8 cellular contexts compared by ENCODE assay signal in genomic region chr9:130445268-130445983, GRCh38. TPM values are rescaled to one million over a fixed set of nuclear protein-coding genes. Genes with fewer than 3 reads are reported as not detected.
A peak's percentile ranks its signal among the peaks of the same experiment; 100 is the strongest.
DNase-seq lines count a peak whose midpoint lies in the region; ATAC-seq, FAIRE-seq and TF ChIP-seq lines count a peak whose summit lies in the region.

No MANE protein-coding gene starts in this region.

- no peak overlapping the region for H3K27ac Mint-ChIP-seq in CD8-positive, alpha-beta memory T cell
- H3K27ac Mint-ChIP-seq in naive thymus-derived CD4-positive, alpha-beta T cell: no peak overlapping the region

- H3K4me1 ChIP-seq in CD8-positive, alpha-beta memory T cell (ENCODE audit: insufficient read depth, low read length): no peaks in the 10 kb centered on the region
- peaks cover 7% of the 10 kb centered on the region for H3K4me1 ChIP-seq in endothelial cell of umbilical vein (ENCODE audit: control insufficient read depth, extremely low read depth, insufficient read depth, low read length)
- H3K4me1 ChIP-seq in naive thymus-derived CD4-positive, alpha-beta T cell (ENCODE audit: control insufficient read depth in 2 of 2, insufficient read depth in 2 of 2, low read length in 2 of 2): no peaks in the 10 kb centered on the region

- POLR2A ChIA-PET in CD8-positive, alpha-beta memory T cell (lab: Charles Lee): no interaction called here
- POLR2A ChIA-PET in endothelial cell of umbilical vein (lab: Charles Lee): no interaction called here
- POLR2A ChIA-PET in naive thymus-derived CD4-positive, alpha-beta T cell (lab: Charles Lee): no interaction called here

- H3K27me3 Mint-ChIP-seq in CD8-positive, alpha-beta memory T cell: peaks cover 25 to 58% of the 10 kb centered on the region in 2 donors
- peaks cover 26 to 55% (median 29%) of the 10 kb centered on the region in 5 donors for H3K27me3 Mint-ChIP-seq in naive thymus-derived CD4-positive, alpha-beta T cell

- TF ChIP-seq POLR2A in endothelial cell of umbilical vein (IDR thresholded peaks at IDR 0.05; ENCODE audit: low read depth, low read length): no peak

- H2AFZ ChIP-seq in endothelial cell of umbilical vein (ENCODE audit: low read depth, low read length): peak overlapping the region; percentile 27

- CTCF ChIA-PET in CD8-positive, alpha-beta memory T cell (lab: Charles Lee): no interaction called here
- CTCF ChIA-PET in endothelial cell of umbilical vein (lab: Charles Lee): no interaction called here
- CTCF ChIA-PET in naive thymus-derived CD4-positive, alpha-beta T cell (lab: Charles Lee): no interaction called here

- no peaks in the 10 kb centered on the region for H3K9me1 ChIP-seq in endothelial cell of umbilical vein (replicated peaks; ENCODE audit: control insufficient read depth, extremely low read depth, insufficient read depth, low read length)

- BruUV-seq in endothelial cell of umbilical vein (replicated peaks; lab: Mats Ljungman, UMichigan): no TSS peak

- dilution Hi-C loops in endothelial cell of umbilical vein (cut with MboI; ENCODE audit: extremely low pct_ligation_motif_present, low sequenced_read_pairs): no loop called here

- peak overlapping the region in 4 of 7 donors; percentile 43 to 70 (median 52) for H3K4me3 Mint-ChIP-seq in CD8-positive, alpha-beta memory T cell
- peak overlapping the region; percentile 29 to 75 (median 65) for H3K4me3 Mint-ChIP-seq in naive thymus-derived CD4-positive, alpha-beta T cell

- DNase-seq in CD8-positive, alpha-beta memory T cell: no peak
- DNase-seq in MV-4-11 (lab: John Stamatoyannopoulos, UW) (peak; percentile 46), endothelial cell of umbilical vein (ENCODE audit: low read depth, low spot score) (no peak), NCI-H1092 treated with DMSO at 0.1 percent for 48 hours (lab: John Stamatoyannopoulos, UW) (no peak)
- DNase-seq in naive thymus-derived CD4-positive, alpha-beta T cell: no peak
- no peak for DNase-seq in activated effector memory CD4-positive, alpha-beta T cell treated with Interleukin-2 at 50 U/mL for 16 hours

- no peaks in the 10 kb centered on the region for H3K36me3 ChIP-seq in CD8-positive, alpha-beta memory T cell (ENCODE audit: insufficient read depth, low read length)
- H3K36me3 ChIP-seq in endothelial cell of umbilical vein (ENCODE audit: control insufficient read depth in 2 of 2, extremely low read depth in 1 of 2, insufficient read depth in 2 of 2, low read length in 2 of 2): no peaks in the 10 kb centered on the region
- H3K36me3 ChIP-seq in naive thymus-derived CD4-positive, alpha-beta T cell (ENCODE audit: control insufficient read depth in 2 of 3, insufficient read depth in 3 of 3, low read length in 3 of 3): no peaks in the 10 kb centered on the region

- H3K27me3 ChIP-seq in CD8-positive, alpha-beta memory T cell (ENCODE audit: insufficient read depth, low read length, poor library complexity, severe bottlenecking): peaks cover 3% of the 10 kb centered on the region
- peaks cover 0 to 6% of the 10 kb centered on the region in 2 experiments for H3K27me3 ChIP-seq in endothelial cell of umbilical vein (ENCODE audit: control insufficient read depth in 2 of 2, insufficient read depth in 2 of 2, low read length in 2 of 2)
- no peaks in the 10 kb centered on the region for H3K27me3 ChIP-seq in naive thymus-derived CD4-positive, alpha-beta T cell (ENCODE audit: control insufficient read depth in 2 of 2, insufficient read depth in 2 of 2, low read length in 2 of 2)

- peaks cover 0 to 5% (median 2%) of the 10 kb centered on the region in 3 donors for H3K4me1 Mint-ChIP-seq in CD8-positive, alpha-beta memory T cell
- H3K4me1 Mint-ChIP-seq in naive thymus-derived CD4-positive, alpha-beta T cell: peaks cover 0 to 24% (median 3%) of the 10 kb centered on the region in 7 donors

- intact Hi-C loops in endothelial cell of umbilical vein (cut with micrococcal nuclease): no loop called here
- intact Hi-C loops in naive thymus-derived CD4-positive, alpha-beta T cell (cut with micrococcal nuclease): no loop called here

- no peak overlapping the region for H3K27ac ChIP-seq in CD8-positive, alpha-beta memory T cell (ENCODE audit: low read depth, low read length)
- H3K27ac ChIP-seq in endothelial cell of umbilical vein (ENCODE audit: insufficient read depth, low read depth, low read length): no peak overlapping the region
- H3K27ac ChIP-seq in naive thymus-derived CD4-positive, alpha-beta T cell (ENCODE audit: low read depth, low read length): no peak overlapping the region

- FAIRE-seq in endothelial cell of umbilical vein (lab: Jason Lieb, UNC): peak; percentile 42

- no peak overlapping the region for H3K9ac ChIP-seq in endothelial cell of umbilical vein (replicated peaks; ENCODE audit: extremely low read depth, insufficient read depth, low read length)

- no peaks in the 10 kb centered on the region for H3K9me3 ChIP-seq in CD8-positive, alpha-beta memory T cell (ENCODE audit: low read length)
- no peaks in the 10 kb centered on the region for H3K9me3 ChIP-seq in endothelial cell of umbilical vein (replicated peaks; ENCODE audit: control insufficient read depth, insufficient read depth, low read length)
- H3K9me3 ChIP-seq in naive thymus-derived CD4-positive, alpha-beta T cell (ENCODE audit: control insufficient read depth in 2 of 3, low read length in 3 of 3): peaks cover 0 to 11% (median 0%) of the 10 kb centered on the region in 3 experiments

- H3K4me2 ChIP-seq in endothelial cell of umbilical vein (ENCODE audit: insufficient read depth, low read length): peak overlapping the region; percentile 70

- H3K36me3 Mint-ChIP-seq in CD8-positive, alpha-beta memory T cell: peaks cover 0 to 15% (median 0%) of the 10 kb centered on the region in 3 donors
- peaks cover 0 to 11% (median 4%) of the 10 kb centered on the region in 5 donors for H3K36me3 Mint-ChIP-seq in naive thymus-derived CD4-positive, alpha-beta T cell

- ATAC-seq in naive thymus-derived CD4-positive, alpha-beta T cell: no peak
- no peak for ATAC-seq in HG03469 (IDR thresholded peaks at IDR 0.05; ENCODE audit: unreplicated experiment)
- no peak for ATAC-seq in GM21576 (IDR thresholded peaks at IDR 0.05; ENCODE audit: unreplicated experiment)

- H3K9me3 Mint-ChIP-seq in CD8-positive, alpha-beta memory T cell: peaks cover 10 to 14% (median 12%) of the 10 kb centered on the region in 5 donors
- peaks cover 0 to 17% (median 10%) of the 10 kb centered on the region in 11 donors for H3K9me3 Mint-ChIP-seq in naive thymus-derived CD4-positive, alpha-beta T cell

- H4K20me1 ChIP-seq in endothelial cell of umbilical vein (replicated peaks; ENCODE audit: control insufficient read depth, extremely low read depth, insufficient read depth, low read length): no peaks in the 10 kb centered on the region

- no peaks in the 10 kb centered on the region for H3K79me2 ChIP-seq in endothelial cell of umbilical vein (ENCODE audit: control insufficient read depth, insufficient read depth, low read length)

- no peak for TF ChIP-seq CTCF in endothelial cell of umbilical vein (IDR thresholded peaks at IDR 0.05; ENCODE audit: extremely low read depth in 1 of 2, insufficient read depth in 1 of 2, low read depth in 1 of 2, low read length in 2 of 2)

- H3K4me3 ChIP-seq in CD8-positive, alpha-beta memory T cell (ENCODE audit: low read length): no peak overlapping the region
- peak overlapping the region; percentile 8 to 47 (median 26) for H3K4me3 ChIP-seq in endothelial cell of umbilical vein (replicated peaks in 1 of 3; ENCODE audit: insufficient read depth in 1 of 3, low read depth in 1 of 3, low read length in 3 of 3)
- H3K4me3 ChIP-seq in naive thymus-derived CD4-positive, alpha-beta T cell (ENCODE audit: low read length): no peak overlapping the region

TF ChIP-seq in endothelial cell of umbilical vein, 7 proteins besides CTCF, POLR2A, EP300 and RAD21:
- TF ChIP-seq MAX (IDR thresholded peaks at IDR 0.05; ENCODE audit: insufficient read depth, insufficient read length) (no peak), EZH2 (IDR thresholded peaks at IDR 0.05; ENCODE audit: borderline replicate concordance, low read depth, low read length, severe bottlenecking) (peak; percentile 66)

RNA-seq across cellular contexts. Expression of gene ASS1, which starts 0.7 kb away (rescaled TPM):
- 1 to 10 TPM; 2.3 to 3.4 TPM for total RNA-seq in CD8-positive, alpha-beta memory T cell
- not detected for polyA plus RNA-seq in CD8-positive, alpha-beta memory T cell
- 2.0 and 3.6 TPM in 2 replicates for total RNA-seq in endothelial cell of umbilical vein
- polyA plus RNA-seq in endothelial cell of umbilical vein: 12.4 and 14.9 TPM in 2 replicates
- 10.9 and 11.1 TPM in 2 replicates for polyA plus RNA-seq in endothelial cell of umbilical vein (2011; cell fraction: cytosol; rRNA removed)
- 2.8 and 6.7 TPM in 2 replicates for polyA plus RNA-seq in endothelial cell of umbilical vein (2011; cell fraction: nucleus; rRNA removed)
- polyA plus RNA-seq in endothelial cell of umbilical vein (2012): 3.7 and 7.1 TPM in 2 replicates
- 7.9 and 12.0 TPM in 2 replicates for polyA minus RNA-seq in endothelial cell of umbilical vein
- 628 TPM for polyA minus RNA-seq in endothelial cell of umbilical vein (2011; cell fraction: cytosol; rRNA and poly(A)+ RNA removed)
- polyA minus RNA-seq in endothelial cell of umbilical vein (2011; cell fraction: nucleus; rRNA and poly(A)+ RNA removed): 3.6 and 5.3 TPM in 2 replicates
- 1 to 10 TPM in 1 of 5 experiments, under 1 TPM in 1, not detected in 3; 0.50 to 5.8 TPM for total RNA-seq in naive thymus-derived CD4-positive, alpha-beta T cell
- not detected for polyA plus RNA-seq in naive thymus-derived CD4-positive, alpha-beta T cell

Comparison
In these comparisons a context has a peak if more than half of its experiments do, and no peak if none do; other contexts are left out.
1. H3K4me3 ChIP-seq: peak in endothelial cell of umbilical vein (3 of 3); none in CD8-positive, alpha-beta memory T cell (single experiment) and naive thymus-derived CD4-positive, alpha-beta T cell (single experiment).